ENCODE assay signal across 11 cellular contexts in genomic region chr20:64223526-64224067, GRCh38. TPM values are rescaled to one million over a fixed set of nuclear protein-coding genes. Genes with fewer than 3 reads are reported as not detected.
DNase-seq lines count a peak whose midpoint lies in the region; ATAC-seq and TF ChIP-seq lines count a peak whose summit lies in the region.
"Had no signal": no experiment of that assay in that cellular context is flagged by ENCODE, and none has a peak within 500 bp of the region (broad histone marks: within the 10 kb centered on the region; RNA-seq: fewer than 3 reads in every experiment).

No MANE protein-coding gene starts in this region.

- DNase-seq in GM13977 (ENCODE audit: low spot score) (no peak), foreskin keratinocyte (no peak), psoas muscle (peak in 1 of 2 donors; percentile 81), SKM-1 (lab: John Stamatoyannopoulos, UW; ENCODE audit: unreplicated experiment) (no peak)
- no peak for DNase-seq in activated CD4-positive, alpha-beta T cell treated with anti-CD3 and anti-CD28 coated beads, Interleukin-2, amount 10 ng/mL, durations not matched to agents 24 days and 14 days
- no peak for DNase-seq in stimulated activated naive B cell treated with anti-CD40 and anti-IgM and Interleukin-4, amounts not matched to agents 10 μg/mL and 1 μg/mL and 100 μg/mL, for 72 hours
- no peak for DNase-seq in activated T-cell treated with anti-CD3 and anti-CD28 coated beads, Interleukin-2, amount 50 U/mL, for 4 hours
- DNase-seq: central memory CD4-positive, alpha-beta T cell; T-helper 9 cell had no signal

- peaks cover 7% of the 10 kb centered on the region; the same call in 1 of the 2 replicates for H3K27me3 ChIP-seq in OCI-LY1 (ENCODE audit: insufficient read depth, low read length)
- peaks cover 2% of the 10 kb centered on the region for H3K27me3 ChIP-seq in foreskin keratinocyte
- no peaks in the 10 kb centered on the region for H3K27me3 ChIP-seq in psoas muscle (ENCODE audit: insufficient read depth in 3 of 3, low read length in 2 of 3)
- H3K27me3 ChIP-seq: neutrophil had no signal

- H3K4me1 ChIP-seq in OCI-LY1 (ENCODE audit: insufficient read depth, low read length, severe bottlenecking) (no peaks in the 10 kb centered on the region), foreskin keratinocyte (peaks cover 11% of the 10 kb centered on the region), psoas muscle (peaks cover 25% of the 10 kb centered on the region)

- H3K9me3 Mint-ChIP-seq in activated CD4-positive, alpha-beta T cell treated with anti-CD3 and anti-CD28 coated beads, Interleukin-2, amount 10 ng/mL, durations not matched to agents 24 days and 14 days, result no peaks in the 10 kb centered on the region
- no peaks in the 10 kb centered on the region for H3K9me3 Mint-ChIP-seq in stimulated activated naive B cell treated with anti-CD40 and anti-IgM and Interleukin-4, amounts not matched to agents 10 μg/mL and 1 μg/mL and 100 μg/mL, for 72 hours
- H3K9me3 Mint-ChIP-seq in activated T-cell treated with anti-CD3 and anti-CD28 coated beads, Interleukin-2, amount 50 U/mL, for 4 hours, result no peaks in the 10 kb centered on the region

- no peaks in the 10 kb centered on the region for H3K4me1 Mint-ChIP-seq in activated CD4-positive, alpha-beta T cell treated with anti-CD3 and anti-CD28 coated beads, Interleukin-2, amount 10 ng/mL, durations not matched to agents 24 days and 14 days
- H3K4me1 Mint-ChIP-seq in stimulated activated naive B cell treated with anti-CD40 and anti-IgM and Interleukin-4, amounts not matched to agents 10 μg/mL and 1 μg/mL and 100 μg/mL, for 72 hours, result no peaks in the 10 kb centered on the region
- H3K4me1 Mint-ChIP-seq in activated T-cell treated with anti-CD3 and anti-CD28 coated beads, Interleukin-2, amount 50 U/mL, for 4 hours (ENCODE audit: low read depth), result peaks cover 32% of the 10 kb centered on the region

- H2AFZ ChIP-seq in OCI-LY1 (ENCODE audit: low read length), result no peak overlapping the region

- H3K9ac ChIP-seq in OCI-LY1 (ENCODE audit: low read length), result no peak overlapping the region

- intact Hi-C loops in psoas muscle (cut with DNase I), result no loop called here
- intact Hi-C loops in activated CD4-positive, alpha-beta T cell treated with anti-CD3 and anti-CD28 coated beads, Interleukin-2, amount 10 ng/mL, durations not matched to agents 24 days and 14 days (cut with micrococcal nuclease), result no loop called here

- H3K36me3 Mint-ChIP-seq in activated CD4-positive, alpha-beta T cell treated with anti-CD3 and anti-CD28 coated beads, Interleukin-2, amount 10 ng/mL, durations not matched to agents 24 days and 14 days (ENCODE audit: low read depth), result no peaks in the 10 kb centered on the region
- no peaks in the 10 kb centered on the region for H3K36me3 Mint-ChIP-seq in stimulated activated naive B cell treated with anti-CD40 and anti-IgM and Interleukin-4, amounts not matched to agents 10 μg/mL and 1 μg/mL and 100 μg/mL, for 72 hours
- H3K36me3 Mint-ChIP-seq in activated T-cell treated with anti-CD3 and anti-CD28 coated beads, Interleukin-2, amount 50 U/mL, for 4 hours (ENCODE audit: insufficient read depth), result no peaks in the 10 kb centered on the region

- no peaks in the 10 kb centered on the region for H3K79me2 ChIP-seq in OCI-LY1 (ENCODE audit: insufficient read depth, low read length)

- no peaks in the 10 kb centered on the region for H3K36me3 ChIP-seq in OCI-LY1 (ENCODE audit: insufficient read depth, low read length)
- no peaks in the 10 kb centered on the region for H3K36me3 ChIP-seq in psoas muscle (ENCODE audit: insufficient read depth in 1 of 2, low read depth in 1 of 2)
- H3K36me3 ChIP-seq: neutrophil had no signal

- H4K20me1 ChIP-seq in OCI-LY1 (ENCODE audit: insufficient read depth, low read length), result no peaks in the 10 kb centered on the region

- WGBS in psoas muscle, 3 donors, result 29 to 37% (median 35%) methylated on average over 13 of the region's 13 CpGs

- in situ Hi-C loops in GM13977 (cut with MboI; ENCODE audit: low pct_unique_long_range_greater_than_20kb, low sequenced_read_pairs, unreplicated experiment), result no loop called here

- H3K27me3 Mint-ChIP-seq in activated CD4-positive, alpha-beta T cell treated with anti-CD3 and anti-CD28 coated beads, Interleukin-2, amount 10 ng/mL, durations not matched to agents 24 days and 14 days, result peaks cover 5% of the 10 kb centered on the region
- H3K27me3 Mint-ChIP-seq in stimulated activated naive B cell treated with anti-CD40 and anti-IgM and Interleukin-4, amounts not matched to agents 10 μg/mL and 1 μg/mL and 100 μg/mL, for 72 hours, result peaks cover 13 to 30% of the 10 kb centered on the region in 2 donors
- H3K27me3 Mint-ChIP-seq in activated T-cell treated with anti-CD3 and anti-CD28 coated beads, Interleukin-2, amount 50 U/mL, for 4 hours (ENCODE audit: low read depth), result peaks cover 1% of the 10 kb centered on the region

- H3K27ac Mint-ChIP-seq in activated CD4-positive, alpha-beta T cell treated with anti-CD3 and anti-CD28 coated beads, Interleukin-2, amount 10 ng/mL, durations not matched to agents 24 days and 14 days, result no peak overlapping the region
- H3K27ac Mint-ChIP-seq in stimulated activated naive B cell treated with anti-CD40 and anti-IgM and Interleukin-4, amounts not matched to agents 10 μg/mL and 1 μg/mL and 100 μg/mL, for 72 hours, result no peak overlapping the region

- no peaks in the 10 kb centered on the region for H3F3A ChIP-seq in OCI-LY1 (ENCODE audit: insufficient read depth, low read length)

- H3K9me2 ChIP-seq in OCI-LY1 (ENCODE audit: low read depth, low read length), result no peaks in the 10 kb centered on the region

- H3K4me3 ChIP-seq in OCI-LY1 (ENCODE audit: low read depth, low read length, poor library complexity, severe bottlenecking) (no peak overlapping the region), psoas muscle (no peak overlapping the region)

- H3K4me3 Mint-ChIP-seq in activated CD4-positive, alpha-beta T cell treated with anti-CD3 and anti-CD28 coated beads, Interleukin-2, amount 10 ng/mL, durations not matched to agents 24 days and 14 days, result no peak overlapping the region
- no peak overlapping the region for H3K4me3 Mint-ChIP-seq in stimulated activated naive B cell treated with anti-CD40 and anti-IgM and Interleukin-4, amounts not matched to agents 10 μg/mL and 1 μg/mL and 100 μg/mL, for 72 hours
- H3K4me3 Mint-ChIP-seq in activated T-cell treated with anti-CD3 and anti-CD28 coated beads, Interleukin-2, amount 50 U/mL, for 4 hours, result no peak overlapping the region

- H3K9me3 ChIP-seq in OCI-LY1 (ENCODE audit: low read length), result no peaks in the 10 kb centered on the region
- no peaks in the 10 kb centered on the region for H3K9me3 ChIP-seq in psoas muscle
- H3K9me3 ChIP-seq: neutrophil had no signal

- ATAC-seq in foreskin keratinocyte (no peak), psoas muscle (peak; percentile 64 to 95 (median 79))
- ATAC-seq in stimulated activated naive B cell treated with anti-CD40 and anti-IgM and Interleukin-4, amounts not matched to agents 10 μg/mL and 1 μg/mL and 100 μg/mL, for 72 hours (replicated peaks), result no peak
- no peak for ATAC-seq in activated T-cell treated with anti-CD3 and anti-CD28 coated beads, Interleukin-2, amount 50 U/mL, for 4 hours

- no peak overlapping the region for H3K4me2 ChIP-seq in OCI-LY1 (ENCODE audit: low read length)

- H3K27ac ChIP-seq in OCI-LY1 (ENCODE audit: low read depth, low read length, poor library complexity, severe bottlenecking), result no peak overlapping the region
- H3K27ac ChIP-seq in foreskin keratinocyte, result no peak overlapping the region
- no peak overlapping the region for H3K27ac ChIP-seq in psoas muscle
- H3K27ac ChIP-seq: neutrophil had no signal

- TF ChIP-seq CTCF in GM13977 (IDR thresholded peaks at IDR 0.05; ENCODE audit: extremely low read depth, insufficient read depth, missing control alignments) (peak; percentile 43), OCI-LY1 (IDR thresholded peaks at IDR 0.05; ENCODE audit: low read length) (peak; percentile 58), foreskin keratinocyte (conservative IDR thresholded peaks at IDR 0.05) (peak; percentile 48), psoas muscle (IDR thresholded peaks at IDR 0.05) (peak; percentile 38)

RNA-seq across cellular contexts. Expression of gene PCMTD2, which starts 32.0 kb away (rescaled TPM):
- 15.6 and 17.2 TPM in 2 replicates for total RNA-seq in foreskin keratinocyte
- 4.6 TPM in 2 replicates for polyA plus RNA-seq in foreskin keratinocyte
- total RNA-seq in psoas muscle, result 10 to 100 TPM; 37.7 to 47.3 (median 41.7) TPM
- polyA plus RNA-seq in psoas muscle, result 10 to 100 TPM; 11.7 to 37.8 (median 17.4) TPM
- 34.6 TPM in 2 replicates for total RNA-seq in activated CD4-positive, alpha-beta T cell treated with anti-CD3 and anti-CD28 coated beads, Interleukin-2, amount 10 ng/mL, durations not matched to agents 24 days and 14 days
- 10 to 100 TPM; 20.4 to 24.4 (median 21.2) TPM for total RNA-seq in activated T-cell treated with anti-CD3 and anti-CD28 coated beads, Interleukin-2, amount 50 U/mL, for 4 hours

RNA-seq across cellular contexts. Expression of gene MYT1, which starts 59.3 kb away (rescaled TPM):
- not detected in 2 replicates for total RNA-seq in foreskin keratinocyte
- polyA plus RNA-seq in foreskin keratinocyte, result 0.01 TPM in 1 of 2 replicates, not detected in the other
- total RNA-seq in psoas muscle, result not detected
- under 1 TPM in 1 of 3 donors, not detected in 2; under 0.01 TPM for polyA plus RNA-seq in psoas muscle
- not detected in 2 replicates for total RNA-seq in activated CD4-positive, alpha-beta T cell treated with anti-CD3 and anti-CD28 coated beads, Interleukin-2, amount 10 ng/mL, durations not matched to agents 24 days and 14 days
- total RNA-seq in activated T-cell treated with anti-CD3 and anti-CD28 coated beads, Interleukin-2, amount 50 U/mL, for 4 hours, result not detected

Comparison
In these comparisons a context has a peak if more than half of its experiments do, and no peak if none do; other contexts are left out.
1. ATAC-seq: peak in psoas muscle (4 of 4); none in foreskin keratinocyte (single experiment), stimulated activated naive B cell treated with anti-CD40 and anti-IgM and Interleukin-4, amounts not matched to agents 10 μg/mL and 1 μg/mL and 100 μg/mL, for 72 hours (0 of 2) and activated T-cell treated with anti-CD3 and anti-CD28 coated beads, Interleukin-2, amount 50 U/mL, for 4 hours (0 of 2).
2. Peak in every context shown above with its lines, with median percentiles within 50 percentile points of each other: CTCF ChIP-seq.